Comparison of ENCODE assay signal across 1 cellular context in genomic region chr16:1810536-1810935, GRCh38.
TF ChIP-seq lines count a peak whose summit lies in the region.

No MANE protein-coding gene starts in this region.

TF ChIP-seq in H1, 55 proteins besides CTCF, POLR2A, EP300 and RAD21:
- TF ChIP-seq GABPA (IDR thresholded peaks at IDR 0.05; ENCODE audit: borderline replicate concordance, insufficient read depth, low read length) (no peak), RXRA (IDR thresholded peaks at IDR 0.05; ENCODE audit: insufficient read depth, low read depth, low read length) (no peak), ATF3 (IDR thresholded peaks at IDR 0.05; ENCODE audit: insufficient read depth, low read depth, low read length) (no peak), SAP30 (IDR thresholded peaks at IDR 0.05; ENCODE audit: insufficient read depth, insufficient replicate concordance, low read length) (no peak), HDAC6 (IDR thresholded peaks at IDR 0.05; ENCODE audit: low read depth, low read length) (no peak), CREB1 (IDR thresholded peaks at IDR 0.05) (no peak), HDAC2 (IDR thresholded peaks at IDR 0.05; ENCODE audit: borderline replicate concordance in 1 of 2, low read depth in 2 of 2, low read length in 2 of 2) (no peak), TAF1 (IDR thresholded peaks at IDR 0.05; ENCODE audit: low read depth, low read length) (no peak), CHD1 (IDR thresholded peaks at IDR 0.05; ENCODE audit: low read depth, low read length) (no peak), BCL11A (IDR thresholded peaks at IDR 0.05; ENCODE audit: low read depth in 2 of 2, low read length in 2 of 2) (no peak), CBX5 (IDR thresholded peaks at IDR 0.05; ENCODE audit: low read depth, low read length) (no peak), TCF12 (IDR thresholded peaks at IDR 0.05; ENCODE audit: low read depth, low read length) (no peak), MAX (IDR thresholded peaks at IDR 0.05) (no peak), RNF2 (IDR thresholded peaks at IDR 0.05; ENCODE audit: borderline replicate concordance, low read depth, low read length, missing control alignments, poor library complexity, severe bottlenecking) (no peak), KDM5A (IDR thresholded peaks at IDR 0.05; ENCODE audit: low read length) (no peak), TAF7 (optimal IDR thresholded peaks at IDR 0.05; ENCODE audit: borderline replicate concordance, low read depth, low read length) (no peak), POLR2AphosphoS5 (IDR thresholded peaks at IDR 0.05; ENCODE audit: low read depth, low read length) (no peak)
